In genomic region chr2:129164220-129164619, GRCh38 we compare ENCODE assay signal across 1 cellular context.
TF ChIP-seq lines count a peak whose summit lies in the region.

No MANE protein-coding gene starts in this region.

TF ChIP-seq in HepG2, 621 proteins besides CTCF, POLR2A, EP300 and RAD21 (continued from another document):
- TF ChIP-seq STAT6 (CRISPR knock-in tag; IDR thresholded peaks at IDR 0.05; ENCODE audit: borderline replicate concordance) = no peak
